ENCODE assay signal across 8 cellular contexts in genomic region chr15:41557673-41558399, GRCh38. TPM values are rescaled to one million over a fixed set of nuclear protein-coding genes. Genes with fewer than 3 reads are reported as not detected.
DNase-seq lines count a peak whose midpoint lies in the region; ATAC-seq and TF ChIP-seq lines count a peak whose summit lies in the region.

No MANE protein-coding gene starts in this region.

- TF ChIP-seq CTCF in 22Rv1 (IDR thresholded peaks at IDR 0.05) (peak; percentile 99), GM13977 (IDR thresholded peaks at IDR 0.05; ENCODE audit: extremely low read depth, insufficient read depth, missing control alignments) (peak; percentile 82), heart right ventricle (IDR thresholded peaks at IDR 0.05) (peak; percentile 60 to 94 (median 84)), psoas muscle (IDR thresholded peaks at IDR 0.05) (peak; percentile 60), upper lobe of right lung (IDR thresholded peaks at IDR 0.05) (peak; percentile 87)

- ATAC-seq in heart right ventricle: peak; percentile 53 to 81 (median 75)
- peak; percentile 31 to 63 (median 54) for ATAC-seq in psoas muscle
- peak; percentile 69 for ATAC-seq in upper lobe of right lung

- H3K36me3 ChIP-seq in MG63 (no peaks in the 10 kb centered on the region), heart right ventricle (no peaks in the 10 kb centered on the region), psoas muscle (ENCODE audit: insufficient read depth in 1 of 2, low read depth in 1 of 2) (no peaks in the 10 kb centered on the region), upper lobe of right lung (no peaks in the 10 kb centered on the region)

- DNase-seq in GM13977 (ENCODE audit: low spot score): peak; percentile 84
- peak; percentile 73 for DNase-seq in MG63
- DNase-seq in T follicular helper cell (ENCODE audit: low read depth): peak; percentile 61
- peak; percentile 30 for DNase-seq in activated naive CD8-positive, alpha-beta T cell treated with anti-CD3 and anti-CD28 coated beads, Interleukin-2, amount 50 U/mL, for 16 hours (ENCODE audit: low read depth, low spot score)
- peak in 1 of 2 donors; percentile 64 for DNase-seq in heart right ventricle
- peak; percentile 61 to 66 for DNase-seq in psoas muscle
- peak; percentile 82 for DNase-seq in upper lobe of right lung

- in situ Hi-C loops in GM13977 (cut with MboI; ENCODE audit: low pct_unique_long_range_greater_than_20kb, low sequenced_read_pairs, unreplicated experiment): no loop called here

- H3K4me3 ChIP-seq in MG63 (peak overlapping the region; percentile 53), heart right ventricle (peak overlapping the region in 8 of 10 donors; percentile 44 to 74 (median 58)), psoas muscle (peak overlapping the region; percentile 68), upper lobe of right lung (peak overlapping the region; percentile 56)

- H3K9me3 ChIP-seq in MG63: no peaks in the 10 kb centered on the region
- no peaks in the 10 kb centered on the region for H3K9me3 ChIP-seq in heart right ventricle
- no peaks in the 10 kb centered on the region for H3K9me3 ChIP-seq in psoas muscle
- H3K9me3 ChIP-seq in upper lobe of right lung: no peaks in the 10 kb centered on the region

- intact Hi-C loops in heart right ventricle (cut with DNase I) (loop anchor here in 6 of 10 donors (2.0 to 10.0 kb wide), 4 partner anchors 27 to 257 kb away; partner anchors contain the start of gene ITPKA (in 1 of the 6)), psoas muscle (cut with DNase I) (loop anchor here in 1 of 2 donors (5.0 to 10.0 kb wide), 2 partner anchors 107 to 254 kb away; partner anchors contain the start of gene MGA), upper lobe of right lung (cut with DNase I) (no loop called here)

- H3K27me3 ChIP-seq in MG63 (no peaks in the 10 kb centered on the region), heart right ventricle (peaks cover 0 to 16% (median 0%) of the 10 kb centered on the region in 7 donors), psoas muscle (ENCODE audit: insufficient read depth in 3 of 3, low read length in 2 of 3) (no peaks in the 10 kb centered on the region), upper lobe of right lung (no peaks in the 10 kb centered on the region)

- 10 to 19% methylated on average over 7 of the region's 7 CpGs for WGBS in heart right ventricle, 2 donors
- 25 to 31% (median 31%) methylated on average over 7 of the region's 7 CpGs for WGBS in psoas muscle, 3 donors

- peaks cover 6 to 58% (median 29%) of the 10 kb centered on the region in 9 donors for H3K4me1 ChIP-seq in heart right ventricle
- H3K4me1 ChIP-seq in psoas muscle: peaks cover 6% of the 10 kb centered on the region
- H3K4me1 ChIP-seq in upper lobe of right lung: peaks cover 48% of the 10 kb centered on the region

- H3K27ac ChIP-seq in 22Rv1 (peak overlapping the region; percentile 91), heart right ventricle (peak overlapping the region in 4 of 10 donors; percentile 7 to 78 (median 44)), psoas muscle (no peak overlapping the region), upper lobe of right lung (peak overlapping the region; percentile 53)

RNA-seq across cellular contexts. Expression of gene TYRO3, which starts 1.2 kb away (rescaled TPM):
- total RNA-seq in MG63 (2014; rRNA removed; shearing (Covaris generic); ENCODE audit: low replicate concordance): 3.4 and 12.2 TPM in 2 replicates
- total RNA-seq in heart right ventricle: 1 to 10 TPM; 1.2 to 6.3 (median 3.2) TPM
- 1 to 10 TPM; 2.7 to 9.6 TPM for polyA plus RNA-seq in heart right ventricle
- 1 to 10 TPM; 1.6 to 5.6 (median 2.4) TPM for total RNA-seq in psoas muscle
- polyA plus RNA-seq in psoas muscle: 1 to 10 TPM; 4.6 to 5.8 (median 4.8) TPM
- total RNA-seq in upper lobe of right lung: 22.6 TPM

RNA-seq across cellular contexts. Expression of gene RPAP1, which starts 13.8 kb away (rescaled TPM):
- total RNA-seq in MG63 (2014; rRNA removed; shearing (Covaris generic); ENCODE audit: low replicate concordance): 6.2 and 7.9 TPM in 2 replicates
- 10 to 100 TPM; 17.6 to 27.9 (median 24.6) TPM for total RNA-seq in heart right ventricle
- 10 to 100 TPM in 1 of 2 donors, 1 to 10 TPM in 1; 9.7 to 16.0 TPM for polyA plus RNA-seq in heart right ventricle
- total RNA-seq in psoas muscle: 10 to 100 TPM; 36.9 to 43.7 (median 40.9) TPM
- 10 to 100 TPM; 16.6 to 33.8 (median 31.7) TPM for polyA plus RNA-seq in psoas muscle
- 24.9 TPM for total RNA-seq in upper lobe of right lung

RNA-seq across cellular contexts. Expression of gene LTK, which starts 44.2 kb away (rescaled TPM):
- total RNA-seq in MG63 (2014; rRNA removed; shearing (Covaris generic); ENCODE audit: low replicate concordance): not detected in 2 replicates
- total RNA-seq in heart right ventricle: 1 to 10 TPM in 2 of 10 donors, under 1 TPM in 8; 0.11 to 1.6 (median 0.49) TPM
- under 1 TPM; 0.28 to 0.95 TPM for polyA plus RNA-seq in heart right ventricle
- 1 to 10 TPM in 1 of 4 donors, under 1 TPM in 3; 0.13 to 1.1 (median 0.18) TPM for total RNA-seq in psoas muscle
- polyA plus RNA-seq in psoas muscle: under 1 TPM in 2 of 3 donors, not detected in 1; 0.05 to 0.12 TPM
- total RNA-seq in upper lobe of right lung: 15.1 TPM
